Comparison of ENCODE assay signal across 1 cellular context in genomic region chr1:156623946-156624813, GRCh38.
A peak's percentile ranks its signal among the peaks of the same experiment; 100 is the strongest.
TF ChIP-seq lines count a peak whose summit lies in the region.

No MANE protein-coding gene starts in this region.

TF ChIP-seq in HEK293T, 16 proteins besides CTCF, POLR2A, EP300 and RAD21:
- TF ChIP-seq SUZ12 (IDR thresholded peaks at IDR 0.05) = no peak
- 0 out of 2 replicates have a peak, but pooled peaks have one; percentile 39 for TF ChIP-seq HDGF (IDR thresholded peaks at IDR 0.05; ENCODE audit: borderline replicate concordance)
- peak; percentile 94 for TF ChIP-seq L3MBTL2 (conservative IDR thresholded peaks at IDR 0.05)
- no peak for TF ChIP-seq TARDBP (IDR thresholded peaks at IDR 0.05)
- TF ChIP-seq ZNF384 (IDR thresholded peaks at IDR 0.05) = no peak
- no peak for TF ChIP-seq FOXM1 (IDR thresholded peaks at IDR 0.05; ENCODE audit: borderline replicate concordance)
